ENCODE assay signal across 23 cellular contexts in the genomic region with DNA sequence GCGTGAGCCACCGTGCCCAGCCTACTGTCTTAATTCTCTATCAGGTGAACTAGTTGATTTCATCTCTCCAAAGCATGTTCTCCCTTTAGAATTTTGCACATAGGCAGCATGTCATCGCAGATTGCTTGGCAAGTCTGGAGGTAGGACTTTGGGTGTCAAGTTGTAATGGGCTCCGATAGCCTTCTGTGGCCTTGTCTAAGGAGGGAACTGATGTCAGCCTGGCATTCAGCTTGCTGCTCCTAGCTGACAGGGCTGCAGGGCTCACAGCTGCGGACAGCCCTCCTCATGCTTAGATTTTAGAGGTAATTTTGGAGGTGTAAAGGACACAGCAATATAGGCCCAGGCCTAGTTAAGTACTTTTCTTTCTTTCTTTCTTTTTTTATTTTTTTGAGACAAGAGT. TPM values are rescaled to one million over a fixed set of nuclear protein-coding genes. Genes with fewer than 3 reads are reported as not detected.
DNase-seq lines count a peak whose midpoint lies in the region; ATAC-seq and TF ChIP-seq lines count a peak whose summit lies in the region.
"Had no signal": no experiment of that assay in that cellular context is flagged by ENCODE, and none has a peak within 500 bp of the region (broad histone marks: within the 10 kb centered on the region; RNA-seq: fewer than 3 reads in every experiment).

No MANE protein-coding gene starts in this region.

- no peak overlapping the region; the same call in 1 of the 2 replicates for H3K27ac ChIP-seq in MM.1S (ENCODE audit: low read length)
- H3K27ac ChIP-seq in skeletal muscle tissue (ENCODE audit: low read depth, low read length) = peak overlapping the region; percentile 37
- no peak overlapping the region for H3K27ac ChIP-seq in PC-9
- H3K27ac ChIP-seq: SJSA1 had no signal

- H3K9me2 ChIP-seq in MM.1S (replicated peaks; ENCODE audit: insufficient read depth, low read length) (no peaks in the 10 kb centered on the region), PC-9 (ENCODE audit: insufficient read depth) (no peaks in the 10 kb centered on the region)

- CTCF ChIA-PET in activated naive CD4-positive, alpha-beta T cell treated with anti-CD3 and anti-CD28 coated beads, Interleukin-2, amount 10 ng/mL, durations not matched to agents 7 days and 5 days (lab: Charles Lee) = no interaction called here
- CTCF ChIA-PET in PC-9 (lab: Charles Lee) = no interaction called here

- H3K36me3 Mint-ChIP-seq in activated naive CD4-positive, alpha-beta T cell treated with anti-CD3 and anti-CD28 coated beads, Interleukin-2, amount 10 ng/mL, durations not matched to agents 7 days and 5 days = peaks cover 44% of the 10 kb centered on the region

- no peaks in the 10 kb centered on the region for H3K27me3 ChIP-seq in MM.1S (replicated peaks; ENCODE audit: insufficient read depth, low read length)
- no peaks in the 10 kb centered on the region for H3K27me3 ChIP-seq in skeletal muscle tissue (ENCODE audit: control insufficient read depth in 3 of 3, insufficient read depth in 3 of 3, low read length in 3 of 3)
- H3K27me3 ChIP-seq in PC-9 (ENCODE audit: insufficient read depth, low read depth) = no peaks in the 10 kb centered on the region
- H3K27me3 ChIP-seq: BE2C, SJSA1 had no signal

- POLR2A ChIA-PET in PC-9 (lab: Charles Lee; ENCODE audit: unreplicated experiment) = no interaction called here

- peak overlapping the region; percentile 27; the same call in 1 of the 2 replicates for H3K4me2 ChIP-seq in MM.1S (ENCODE audit: low read depth, low read length)
- no peak overlapping the region for H3K4me2 ChIP-seq in PC-9

- peaks cover 47% of the 10 kb centered on the region for H3K4me1 Mint-ChIP-seq in activated naive CD4-positive, alpha-beta T cell treated with anti-CD3 and anti-CD28 coated beads, Interleukin-2, amount 10 ng/mL, durations not matched to agents 7 days and 5 days

- H3K9me3 Mint-ChIP-seq in activated naive CD4-positive, alpha-beta T cell treated with anti-CD3 and anti-CD28 coated beads, Interleukin-2, amount 10 ng/mL, durations not matched to agents 7 days and 5 days = no peaks in the 10 kb centered on the region
- H3K9me3 Mint-ChIP-seq: CD14-positive monocyte had no signal

- H4K20me1 ChIP-seq in MM.1S (ENCODE audit: insufficient read depth, low read length) (no peaks in the 10 kb centered on the region), PC-9 (ENCODE audit: insufficient read depth) (peaks cover 96% of the 10 kb centered on the region)

- H3K79me2 ChIP-seq in MM.1S (ENCODE audit: low read length) = peaks cover 100% of the 10 kb centered on the region
- peaks cover 100% of the 10 kb centered on the region for H3K79me2 ChIP-seq in PC-9 (ENCODE audit: low read depth)

- H3K27me3 Mint-ChIP-seq in activated naive CD4-positive, alpha-beta T cell treated with anti-CD3 and anti-CD28 coated beads, Interleukin-2, amount 10 ng/mL, durations not matched to agents 7 days and 5 days = no peaks in the 10 kb centered on the region

- no TSS peak for BruUV-seq in PC-9 (replicated peaks; lab: Mats Ljungman, UMichigan)

- H3K4me3 Mint-ChIP-seq in activated naive CD4-positive, alpha-beta T cell treated with anti-CD3 and anti-CD28 coated beads, Interleukin-2, amount 10 ng/mL, durations not matched to agents 7 days and 5 days = no peak overlapping the region
- H3K4me3 Mint-ChIP-seq: CD14-positive monocyte had no signal

- H3F3A ChIP-seq in MM.1S (ENCODE audit: insufficient read depth, low read length) = peaks cover 80% of the 10 kb centered on the region
- H3F3A ChIP-seq in PC-9 (ENCODE audit: insufficient read depth, low read depth) = peaks cover 30% of the 10 kb centered on the region; the same call in 1 of the 2 replicates

- no peak for TF ChIP-seq CTCF in MM.1S (IDR thresholded peaks at IDR 0.05; ENCODE audit: low read length)
- no peak for TF ChIP-seq CTCF in PC-9 (conservative IDR thresholded peaks at IDR 0.05)

- H2AFZ ChIP-seq in MM.1S (ENCODE audit: low read length) = no peak overlapping the region
- H2AFZ ChIP-seq in PC-9 = no peak overlapping the region

- intact Hi-C loops in left ventricle myocardium superior (cut with micrococcal nuclease) = no loop called here
- intact Hi-C loops in PC-9 (cut with micrococcal nuclease; ENCODE audit: unreplicated experiment) = no loop called here

- H3K4me1 ChIP-seq in MM.1S (ENCODE audit: low read length) (peaks cover 86% of the 10 kb centered on the region), skeletal muscle tissue (ENCODE audit: control insufficient read depth in 3 of 3, insufficient read depth in 3 of 3, low read length in 3 of 3) (peaks cover 33 to 61% (median 44%) of the 10 kb centered on the region in 3 donors), PC-9 (replicated peaks; ENCODE audit: insufficient read depth) (peaks cover 17% of the 10 kb centered on the region)
- H3K4me1 ChIP-seq: BE2C, SJSA1 had no signal

- H3K9me3 ChIP-seq in MM.1S (replicated peaks; ENCODE audit: insufficient read depth, low read length) (no peaks in the 10 kb centered on the region), skeletal muscle tissue (ENCODE audit: control insufficient read depth in 3 of 3, low read length in 3 of 3) (no peaks in the 10 kb centered on the region), PC-9 (ENCODE audit: insufficient read depth, low read depth) (no peaks in the 10 kb centered on the region)
- H3K9me3 ChIP-seq: BE2C, SJSA1 had no signal

- H3K9ac ChIP-seq in MM.1S (ENCODE audit: low read length) = no peak overlapping the region
- peak overlapping the region in 2 of 3 donors; percentile 48 to 51 for H3K9ac ChIP-seq in skeletal muscle tissue (ENCODE audit: low read depth in 1 of 3, low read length in 3 of 3)

- H3K36me3 ChIP-seq in MM.1S (replicated peaks; ENCODE audit: insufficient read depth, low read length) (peaks cover 6% of the 10 kb centered on the region; the same call in 1 of the 2 replicates), skeletal muscle tissue (ENCODE audit: control insufficient read depth in 3 of 3, insufficient read depth in 3 of 3, low read length in 3 of 3) (peaks cover 0 to 2% (median 0%) of the 10 kb centered on the region in 3 donors), PC-9 (ENCODE audit: low read depth) (peaks cover 14% of the 10 kb centered on the region)
- H3K36me3 ChIP-seq: BE2C had no signal

- no peak for DNase-seq in activated naive CD4-positive, alpha-beta T cell treated with anti-CD3 and anti-CD28 coated beads, Interleukin-2, amount 10 ng/mL, durations not matched to agents 7 days and 5 days
- DNase-seq in activated naive CD4-positive, alpha-beta T cell treated with anti-CD3 and anti-CD28 coated beads, Interleukin-2, amount 50 U/mL, for 16 hours = no peak
- DNase-seq in MM.1S (no peak), left ventricle myocardium superior (no peak), PC-9 (no peak)
- DNase-seq: 8988T, ACHN, BE2C, DMS153, DND-41, HCEC 1CT, Karpas-422, NCI-H1092 treated with DMSO at 0.1 percent for 48 hours, NCI-H1436, NCI-H187, NCI-H2171 treated with DMSO at 0.1 percent for 48 hours, NCI-H345, NCI-H524, NCI-H774 had no signal

- peak overlapping the region; percentile 37 for H3K27ac Mint-ChIP-seq in activated naive CD4-positive, alpha-beta T cell treated with anti-CD3 and anti-CD28 coated beads, Interleukin-2, amount 10 ng/mL, durations not matched to agents 7 days and 5 days

- H3K4me3 ChIP-seq in MM.1S (ENCODE audit: low read length) (no peak overlapping the region), skeletal muscle tissue (ENCODE audit: low read length in 3 of 3) (no peak overlapping the region), PC-9 (no peak overlapping the region)
- H3K4me3 ChIP-seq: SJSA1 had no signal

- ATAC-seq in left ventricle myocardium superior (peak; percentile 85), GM21737 (IDR thresholded peaks at IDR 0.05; ENCODE audit: unreplicated experiment) (no peak)

RNA-seq across cellular contexts. Expression of a gene that starts 11.3 kb away (rescaled TPM):
- total RNA-seq in left ventricle myocardium superior = 101 TPM
- total RNA-seq in skeletal muscle tissue = 24.0 TPM
- total RNA-seq in PC-9 (2021) = 176 and 180 TPM in 2 replicates
